Comparison of ENCODE assay signal across 1 cellular context in the genomic region with DNA sequence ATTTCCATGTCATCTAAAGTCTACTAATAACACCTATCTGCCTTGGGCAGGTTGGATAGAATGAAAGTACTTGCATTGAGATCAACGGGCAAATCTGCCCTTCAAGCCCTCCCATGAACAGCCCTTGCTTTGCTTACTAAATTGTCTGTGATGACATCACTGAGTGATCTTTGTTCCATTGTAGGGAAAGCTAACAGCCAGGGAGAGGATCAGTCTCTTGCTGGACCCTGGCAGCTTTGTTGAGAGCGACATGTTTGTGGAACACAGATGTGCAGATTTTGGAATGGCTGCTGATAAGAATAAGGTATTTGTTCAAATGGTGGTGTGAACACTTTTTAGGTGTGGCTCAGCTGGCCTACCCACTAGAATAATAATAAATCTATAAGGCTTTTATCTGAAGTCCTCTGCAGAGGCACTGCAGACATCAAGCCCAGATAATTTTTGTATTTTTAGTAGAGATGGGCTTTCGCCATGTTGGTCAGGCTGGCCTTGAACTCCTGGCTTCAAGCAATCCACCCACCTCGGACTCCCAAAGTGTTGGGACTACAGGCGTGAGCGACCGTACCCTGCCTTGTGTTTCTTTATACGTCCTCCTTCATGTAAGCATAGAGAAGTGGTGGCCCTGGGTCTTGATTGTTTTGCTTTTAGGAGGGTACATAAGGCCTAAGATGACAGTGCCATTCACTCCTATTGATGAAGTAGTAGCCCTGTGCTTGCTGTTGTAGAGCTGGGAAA.
TF ChIP-seq lines count a peak whose summit lies in the region.

No MANE protein-coding gene starts in this region.

TF ChIP-seq in HepG2, 621 proteins besides CTCF, POLR2A, EP300 and RAD21 (continues in another document):
- TF ChIP-seq GFI1 (CRISPR knock-in tag; IDR thresholded peaks at IDR 0.05; ENCODE audit: borderline replicate concordance) (peak; percentile 71; the same call in 1 of the 2 replicates), SOX6 (IDR thresholded peaks at IDR 0.05) (no peak), SOX6 (CRISPR knock-in tag; IDR thresholded peaks at IDR 0.05) (peak; percentile 66; the same call in 1 of the 2 replicates), FLYWCH1 (CRISPR knock-in tag; IDR thresholded peaks at IDR 0.05) (no peak), ATF7 (IDR thresholded peaks at IDR 0.05) (peak; percentile 90), ATF7 (CRISPR knock-in tag; IDR thresholded peaks at IDR 0.05) (peak; percentile 84; the same call in 1 of the 2 replicates), CEBPG (CRISPR knock-in tag; IDR thresholded peaks at IDR 0.05) (peak; percentile 68), ZNF124 (CRISPR knock-in tag; IDR thresholded peaks at IDR 0.05) (no peak), NR2F6 (IDR thresholded peaks at IDR 0.05) (no peak), NR2F6 (CRISPR knock-in tag; IDR thresholded peaks at IDR 0.05) (peak; percentile 40; the same call in 1 of the 2 replicates), ZNF136 (CRISPR knock-in tag; IDR thresholded peaks at IDR 0.05; ENCODE audit: low read depth) (no peak), XRCC5 (optimal IDR thresholded peaks at IDR 0.05; ENCODE audit: low read length) (peak; percentile 55), MAFG (CRISPR knock-in tag; IDR thresholded peaks at IDR 0.05) (no peak), CREM (IDR thresholded peaks at IDR 0.05) (peak; percentile 80), CREM (CRISPR knock-in tag; IDR thresholded peaks at IDR 0.05) (no peak), FOSL2 (CRISPR knock-in tag; IDR thresholded peaks at IDR 0.05) (peak; percentile 59), ZMYM4 (CRISPR knock-in tag; IDR thresholded peaks at IDR 0.05) (peak; percentile 82), PHF21A (CRISPR knock-in tag; IDR thresholded peaks at IDR 0.05) (no peak; the same call in 1 of the 2 replicates), JUND (CRISPR knock-in tag; IDR thresholded peaks at IDR 0.05) (0 out of 2 replicates have a peak, but pooled peaks have one; percentile 51), TGIF2 (CRISPR knock-in tag; IDR thresholded peaks at IDR 0.05) (peak; percentile 37; the same call in 1 of the 2 replicates), CBX2 (IDR thresholded peaks at IDR 0.05; ENCODE audit: low read depth, low read length) (no peak), CBX2 (CRISPR knock-in tag; IDR thresholded peaks at IDR 0.05; ENCODE audit: low read depth) (no peak), LCORL (IDR thresholded peaks at IDR 0.05) (no peak), LCORL (CRISPR knock-in tag; IDR thresholded peaks at IDR 0.05) (peak; percentile 75), NCOR1 (IDR thresholded peaks at IDR 0.05; ENCODE audit: borderline replicate concordance, low read length) (peak; percentile 76), FOXK1 (CRISPR knock-in tag; IDR thresholded peaks at IDR 0.05; ENCODE audit: borderline replicate concordance, low read depth) (peak; percentile 40; the same call in 1 of the 2 replicates), ZNF296 (CRISPR knock-in tag; conservative IDR thresholded peaks at IDR 0.05) (no peak), GATA4 (IDR thresholded peaks at IDR 0.05; ENCODE audit: borderline replicate concordance, low read depth) (no peak), ZNF3 (CRISPR knock-in tag; IDR thresholded peaks at IDR 0.05) (no peak), ZNF143 (CRISPR knock-in tag; IDR thresholded peaks at IDR 0.05) (no peak), HNF4A (CRISPR knock-in tag; IDR thresholded peaks at IDR 0.05) (peak; percentile 95), ZNF292 (CRISPR knock-in tag; IDR thresholded peaks at IDR 0.05; ENCODE audit: borderline replicate concordance, low read depth) (peak; percentile 42; the same call in 1 of the 2 replicates), YEATS4 (CRISPR knock-in tag; IDR thresholded peaks at IDR 0.05; ENCODE audit: borderline replicate concordance) (peak; percentile 33; the same call in 1 of the 2 replicates), HOXA5 (CRISPR knock-in tag; IDR thresholded peaks at IDR 0.05) (0 out of 2 replicates have a peak, but pooled peaks have one; percentile 34), CHD4 (IDR thresholded peaks at IDR 0.05; ENCODE audit: borderline replicate concordance, low read length) (0 out of 2 replicates have a peak, but pooled peaks have one; percentile 0), MXI1 (IDR thresholded peaks at IDR 0.05; ENCODE audit: borderline replicate concordance, low read depth, low read length) (0 out of 3 replicates have a peak, but pooled peaks have one; percentile 26), MIXL1 (CRISPR knock-in tag; IDR thresholded peaks at IDR 0.05) (0 out of 2 replicates have a peak, but pooled peaks have one; percentile 29), MBNL3 (CRISPR knock-in tag; conservative IDR thresholded peaks at IDR 0.05) (no peak), ELF3 (CRISPR knock-in tag; IDR thresholded peaks at IDR 0.05) (peak; percentile 32), ZNF816 (CRISPR knock-in tag; IDR thresholded peaks at IDR 0.05; ENCODE audit: borderline replicate concordance) (no peak), ZNF460 (CRISPR knock-in tag; IDR thresholded peaks at IDR 0.05; ENCODE audit: borderline replicate concordance) (no peak), ZNF121 (CRISPR knock-in tag; IDR thresholded peaks at IDR 0.05) (peak; percentile 52; the same call in 1 of the 2 replicates), SNAPC2 (CRISPR knock-in tag; IDR thresholded peaks at IDR 0.05) (peak; percentile 66; the same call in 1 of the 2 replicates), MTA1 (CRISPR knock-in tag; IDR thresholded peaks at IDR 0.05; ENCODE audit: borderline replicate concordance) (no peak), FOXO1 (CRISPR knock-in tag; IDR thresholded peaks at IDR 0.05) (peak; percentile 53; the same call in 1 of the 2 replicates), ZMYM3 (CRISPR knock-in tag; IDR thresholded peaks at IDR 0.05) (0 out of 2 replicates have a peak, but pooled peaks have one; percentile 37)
- TF ChIP-seq, protein P1, sequence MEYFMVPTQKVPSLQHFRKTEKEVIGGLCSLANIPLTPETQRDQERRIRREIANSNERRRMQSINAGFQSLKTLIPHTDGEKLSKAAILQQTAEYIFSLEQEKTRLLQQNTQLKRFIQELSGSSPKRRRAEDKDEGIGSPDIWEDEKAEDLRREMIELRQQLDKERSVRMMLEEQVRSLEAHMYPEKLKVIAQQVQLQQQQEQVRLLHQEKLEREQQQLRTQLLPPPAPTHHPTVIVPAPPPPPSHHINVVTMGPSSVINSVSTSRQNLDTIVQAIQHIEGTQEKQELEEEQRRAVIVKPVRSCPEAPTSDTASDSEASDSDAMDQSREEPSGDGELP (IDR thresholded peaks at IDR 0.05; ENCODE audit: borderline replicate concordance, low read depth), result peak; percentile 63; the same call in 1 of the 2 replicates
- TF ChIP-seq, protein P2, sequence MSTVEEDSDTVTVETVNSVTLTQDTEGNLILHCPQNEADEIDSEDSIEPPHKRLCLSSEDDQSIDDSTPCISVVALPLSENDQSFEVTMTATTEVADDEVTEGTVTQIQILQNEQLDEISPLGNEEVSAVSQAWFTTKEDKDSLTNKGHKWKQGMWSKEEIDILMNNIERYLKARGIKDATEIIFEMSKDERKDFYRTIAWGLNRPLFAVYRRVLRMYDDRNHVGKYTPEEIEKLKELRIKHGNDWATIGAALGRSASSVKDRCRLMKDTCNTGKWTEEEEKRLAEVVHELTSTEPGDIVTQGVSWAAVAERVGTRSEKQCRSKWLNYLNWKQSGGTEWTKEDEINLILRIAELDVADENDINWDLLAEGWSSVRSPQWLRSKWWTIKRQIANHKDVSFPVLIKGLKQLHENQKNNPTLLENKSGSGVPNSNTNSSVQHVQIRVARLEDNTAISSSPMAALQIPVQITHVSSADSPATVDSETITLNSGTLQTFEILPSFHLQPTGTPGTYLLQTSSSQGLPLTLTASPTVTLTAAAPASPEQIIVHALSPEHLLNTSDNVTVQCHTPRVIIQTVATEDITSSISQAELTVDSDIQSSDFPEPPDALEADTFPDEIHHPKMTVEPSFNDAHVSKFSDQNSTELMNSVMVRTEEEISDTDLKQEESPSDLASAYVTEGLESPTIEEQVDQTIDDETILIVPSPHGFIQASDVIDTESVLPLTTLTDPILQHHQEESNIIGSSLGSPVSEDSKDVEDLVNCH (CRISPR knock-in tag; IDR thresholded peaks at IDR 0.05), result no peak
- TF ChIP-seq, protein P3, sequence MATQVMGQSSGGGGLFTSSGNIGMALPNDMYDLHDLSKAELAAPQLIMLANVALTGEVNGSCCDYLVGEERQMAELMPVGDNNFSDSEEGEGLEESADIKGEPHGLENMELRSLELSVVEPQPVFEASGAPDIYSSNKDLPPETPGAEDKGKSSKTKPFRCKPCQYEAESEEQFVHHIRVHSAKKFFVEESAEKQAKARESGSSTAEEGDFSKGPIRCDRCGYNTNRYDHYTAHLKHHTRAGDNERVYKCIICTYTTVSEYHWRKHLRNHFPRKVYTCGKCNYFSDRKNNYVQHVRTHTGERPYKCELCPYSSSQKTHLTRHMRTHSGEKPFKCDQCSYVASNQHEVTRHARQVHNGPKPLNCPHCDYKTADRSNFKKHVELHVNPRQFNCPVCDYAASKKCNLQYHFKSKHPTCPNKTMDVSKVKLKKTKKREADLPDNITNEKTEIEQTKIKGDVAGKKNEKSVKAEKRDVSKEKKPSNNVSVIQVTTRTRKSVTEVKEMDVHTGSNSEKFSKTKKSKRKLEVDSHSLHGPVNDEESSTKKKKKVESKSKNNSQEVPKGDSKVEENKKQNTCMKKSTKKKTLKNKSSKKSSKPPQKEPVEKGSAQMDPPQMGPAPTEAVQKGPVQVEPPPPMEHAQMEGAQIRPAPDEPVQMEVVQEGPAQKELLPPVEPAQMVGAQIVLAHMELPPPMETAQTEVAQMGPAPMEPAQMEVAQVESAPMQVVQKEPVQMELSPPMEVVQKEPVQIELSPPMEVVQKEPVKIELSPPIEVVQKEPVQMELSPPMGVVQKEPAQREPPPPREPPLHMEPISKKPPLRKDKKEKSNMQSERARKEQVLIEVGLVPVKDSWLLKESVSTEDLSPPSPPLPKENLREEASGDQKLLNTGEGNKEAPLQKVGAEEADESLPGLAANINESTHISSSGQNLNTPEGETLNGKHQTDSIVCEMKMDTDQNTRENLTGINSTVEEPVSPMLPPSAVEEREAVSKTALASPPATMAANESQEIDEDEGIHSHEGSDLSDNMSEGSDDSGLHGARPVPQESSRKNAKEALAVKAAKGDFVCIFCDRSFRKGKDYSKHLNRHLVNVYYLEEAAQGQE (IDR thresholded peaks at IDR 0.05; ENCODE audit: borderline replicate concordance in 1 of 2, low read depth in 1 of 2, low read length in 2 of 2), result peak in 1 of 2 experiments; percentile 47; a peak in 1 of 4 replicates
- TF ChIP-seq, protein P4, sequence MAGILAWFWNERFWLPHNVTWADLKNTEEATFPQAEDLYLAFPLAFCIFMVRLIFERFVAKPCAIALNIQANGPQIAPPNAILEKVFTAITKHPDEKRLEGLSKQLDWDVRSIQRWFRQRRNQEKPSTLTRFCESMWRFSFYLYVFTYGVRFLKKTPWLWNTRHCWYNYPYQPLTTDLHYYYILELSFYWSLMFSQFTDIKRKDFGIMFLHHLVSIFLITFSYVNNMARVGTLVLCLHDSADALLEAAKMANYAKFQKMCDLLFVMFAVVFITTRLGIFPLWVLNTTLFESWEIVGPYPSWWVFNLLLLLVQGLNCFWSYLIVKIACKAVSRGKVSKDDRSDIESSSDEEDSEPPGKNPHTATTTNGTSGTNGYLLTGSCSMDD (CRISPR knock-in tag; IDR thresholded peaks at IDR 0.05), result no peak
- TF ChIP-seq, protein P5, sequence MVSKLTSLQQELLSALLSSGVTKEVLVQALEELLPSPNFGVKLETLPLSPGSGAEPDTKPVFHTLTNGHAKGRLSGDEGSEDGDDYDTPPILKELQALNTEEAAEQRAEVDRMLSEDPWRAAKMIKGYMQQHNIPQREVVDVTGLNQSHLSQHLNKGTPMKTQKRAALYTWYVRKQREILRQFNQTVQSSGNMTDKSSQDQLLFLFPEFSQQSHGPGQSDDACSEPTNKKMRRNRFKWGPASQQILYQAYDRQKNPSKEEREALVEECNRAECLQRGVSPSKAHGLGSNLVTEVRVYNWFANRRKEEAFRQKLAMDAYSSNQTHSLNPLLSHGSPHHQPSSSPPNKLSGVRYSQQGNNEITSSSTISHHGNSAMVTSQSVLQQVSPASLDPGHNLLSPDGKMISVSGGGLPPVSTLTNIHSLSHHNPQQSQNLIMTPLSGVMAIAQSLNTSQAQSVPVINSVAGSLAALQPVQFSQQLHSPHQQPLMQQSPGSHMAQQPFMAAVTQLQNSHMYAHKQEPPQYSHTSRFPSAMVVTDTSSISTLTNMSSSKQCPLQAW (CRISPR knock-in tag; IDR thresholded peaks at IDR 0.05), result peak; percentile 80
- TF ChIP-seq, protein P6, sequence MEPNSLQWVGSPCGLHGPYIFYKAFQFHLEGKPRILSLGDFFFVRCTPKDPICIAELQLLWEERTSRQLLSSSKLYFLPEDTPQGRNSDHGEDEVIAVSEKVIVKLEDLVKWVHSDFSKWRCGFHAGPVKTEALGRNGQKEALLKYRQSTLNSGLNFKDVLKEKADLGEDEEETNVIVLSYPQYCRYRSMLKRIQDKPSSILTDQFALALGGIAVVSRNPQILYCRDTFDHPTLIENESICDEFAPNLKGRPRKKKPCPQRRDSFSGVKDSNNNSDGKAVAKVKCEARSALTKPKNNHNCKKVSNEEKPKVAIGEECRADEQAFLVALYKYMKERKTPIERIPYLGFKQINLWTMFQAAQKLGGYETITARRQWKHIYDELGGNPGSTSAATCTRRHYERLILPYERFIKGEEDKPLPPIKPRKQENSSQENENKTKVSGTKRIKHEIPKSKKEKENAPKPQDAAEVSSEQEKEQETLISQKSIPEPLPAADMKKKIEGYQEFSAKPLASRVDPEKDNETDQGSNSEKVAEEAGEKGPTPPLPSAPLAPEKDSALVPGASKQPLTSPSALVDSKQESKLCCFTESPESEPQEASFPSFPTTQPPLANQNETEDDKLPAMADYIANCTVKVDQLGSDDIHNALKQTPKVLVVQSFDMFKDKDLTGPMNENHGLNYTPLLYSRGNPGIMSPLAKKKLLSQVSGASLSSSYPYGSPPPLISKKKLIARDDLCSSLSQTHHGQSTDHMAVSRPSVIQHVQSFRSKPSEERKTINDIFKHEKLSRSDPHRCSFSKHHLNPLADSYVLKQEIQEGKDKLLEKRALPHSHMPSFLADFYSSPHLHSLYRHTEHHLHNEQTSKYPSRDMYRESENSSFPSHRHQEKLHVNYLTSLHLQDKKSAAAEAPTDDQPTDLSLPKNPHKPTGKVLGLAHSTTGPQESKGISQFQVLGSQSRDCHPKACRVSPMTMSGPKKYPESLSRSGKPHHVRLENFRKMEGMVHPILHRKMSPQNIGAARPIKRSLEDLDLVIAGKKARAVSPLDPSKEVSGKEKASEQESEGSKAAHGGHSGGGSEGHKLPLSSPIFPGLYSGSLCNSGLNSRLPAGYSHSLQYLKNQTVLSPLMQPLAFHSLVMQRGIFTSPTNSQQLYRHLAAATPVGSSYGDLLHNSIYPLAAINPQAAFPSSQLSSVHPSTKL (CRISPR knock-in tag; IDR thresholded peaks at IDR 0.05), result peak; percentile 58
- TF ChIP-seq, protein P7, sequence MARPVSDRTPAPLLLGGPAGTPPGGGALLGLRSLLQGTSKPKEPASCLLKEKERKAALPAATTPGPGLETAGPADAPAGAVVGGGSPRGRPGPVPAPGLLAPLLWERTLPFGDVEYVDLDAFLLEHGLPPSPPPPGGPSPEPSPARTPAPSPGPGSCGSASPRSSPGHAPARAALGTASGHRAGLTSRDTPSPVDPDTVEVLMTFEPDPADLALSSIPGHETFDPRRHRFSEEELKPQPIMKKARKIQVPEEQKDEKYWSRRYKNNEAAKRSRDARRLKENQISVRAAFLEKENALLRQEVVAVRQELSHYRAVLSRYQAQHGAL (CRISPR knock-in tag; IDR thresholded peaks at IDR 0.05; ENCODE audit: not compliant biosample characterization), result no peak
- TF ChIP-seq, protein P8, sequence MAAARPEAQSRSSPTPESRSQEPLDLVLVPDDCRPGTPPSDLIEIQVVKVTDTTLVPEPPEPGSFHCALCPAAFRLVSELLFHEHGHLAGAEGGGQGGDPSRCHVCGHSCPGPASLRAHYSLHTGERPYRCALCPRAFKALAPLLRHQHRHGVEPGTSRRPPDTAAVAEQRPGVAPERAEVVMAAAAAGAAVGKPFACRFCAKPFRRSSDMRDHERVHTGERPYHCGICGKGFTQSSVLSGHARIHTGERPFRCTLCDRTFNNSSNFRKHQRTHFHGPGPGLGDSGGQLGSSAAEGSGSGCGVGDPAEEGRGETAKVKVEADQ (CRISPR knock-in tag; IDR thresholded peaks at IDR 0.05; ENCODE audit: borderline replicate concordance), result no peak
